24 cellular contexts compared by ENCODE assay signal in genomic region chr19:30022659-30023058, GRCh38.
"Had no signal": no experiment of that assay in that cellular context is flagged by ENCODE, and none has a peak within 500 bp of the region (broad histone marks: within the 10 kb centered on the region; RNA-seq: fewer than 3 reads in every experiment).

No MANE protein-coding gene starts in this region.

- ATAC-seq: naive thymus-derived CD8-positive, alpha-beta T cell; natural killer cell treated with Interleukin-12 subunit alpha and Interleukin-12 subunit beta and Interleukin-15 and Interleukin-18, amount 100 ng/mL, for 72 hours; psoas muscle; right cardiac atrium; right lobe of liver; stimulated activated effector memory CD8-positive, alpha-beta T cell treated with anti-CD3 and anti-CD28 coated beads, Interleukin-12 subunit alpha, Interleukin-12 subunit beta, amount 100 ng/mL, for 72 hours; upper lobe of right lung had no signal

- FAIRE-seq: small intestine had no signal

- H3K27me3 ChIP-seq: neutrophil, right lobe of liver, sigmoid colon, stomach, thyroid gland, transverse colon, upper lobe of right lung, uterus had no signal

- DNase-seq: naive thymus-derived CD8-positive, alpha-beta T cell; nephron progenitor cell; nucleus accumbens; psoas muscle; right cardiac atrium; right lobe of liver; sigmoid colon; small intestine; stimulated activated CD4-positive, alpha-beta T cell treated with anti-CD3 and anti-CD28 coated beads, Interleukin-15, amount 100 ng/mL, for 24 hours; stimulated activated CD4-positive, alpha-beta T cell treated with anti-CD3 and anti-CD28 coated beads, Interleukin-2, amount 100 ng/mL, for 24 hours; stimulated activated CD4-positive, alpha-beta T cell treated with anti-CD3 and anti-CD28 coated beads, Interleukin-2, amount 100 ng/mL, for 48 hours; stimulated activated CD4-positive, alpha-beta T cell treated with anti-CD3 and anti-CD28 coated beads, Interleukin-4, amount 100 ng/mL, for 24 hours; stimulated activated naive B cell treated with anti-CD40 and anti-IgM and Interleukin-4, amounts not matched to agents 10 μg/mL and 1 μg/mL and 100 μg/mL, for 72 hours; stimulated activated naive CD4-positive, alpha-beta T cell treated with Interleukin-2 at 50 U/mL for 16 hours; stomach; thyroid gland; transverse colon; upper lobe of right lung; uterus had no signal

- H3K4me1 ChIP-seq: parathyroid adenoma, psoas muscle, right lobe of liver, sigmoid colon, stomach, thyroid gland, upper lobe of right lung, uterus had no signal

- H3K4me3 ChIP-seq: psoas muscle, right lobe of liver, sigmoid colon, stomach, thoracic aorta, thyroid gland, transverse colon, upper lobe of right lung, uterus had no signal

- H3K27ac ChIP-seq: parathyroid adenoma, psoas muscle, right lobe of liver, sigmoid colon, stomach, thoracic aorta, thyroid gland, transverse colon, upper lobe of right lung, uterus had no signal

- H3K9me3 ChIP-seq: neutrophil, right lobe of liver, sigmoid colon, thyroid gland, upper lobe of right lung, uterus had no signal

- H3K36me3 ChIP-seq: neutrophil, right lobe of liver, sigmoid colon, thoracic aorta, thyroid gland, upper lobe of right lung, uterus had no signal
